ENCODE assay signal across 21 cellular contexts in the genomic region with DNA sequence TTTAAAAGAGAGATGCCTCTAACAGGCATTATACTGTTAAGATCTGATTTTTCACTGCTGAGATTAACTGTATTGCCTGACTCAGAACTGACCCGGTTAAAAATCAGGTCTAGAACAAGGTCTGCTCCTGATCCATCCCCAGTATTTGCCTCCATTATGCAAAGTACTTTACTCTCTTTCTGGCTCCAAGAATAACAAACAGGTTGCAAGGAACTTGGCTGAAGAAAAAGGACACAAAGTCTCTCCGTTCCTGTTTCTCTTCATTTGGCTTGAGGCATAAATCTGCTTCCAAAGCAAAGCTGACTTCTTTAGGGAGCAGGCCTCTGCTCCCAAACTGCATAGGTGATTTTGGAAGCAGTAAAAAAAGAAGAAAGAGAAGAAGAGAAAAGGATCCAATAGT.
"Had no signal": no experiment of that assay in that cellular context is flagged by ENCODE, and none has a peak within 500 bp of the region (broad histone marks: within the 10 kb centered on the region; RNA-seq: fewer than 3 reads in every experiment).

No MANE protein-coding gene starts in this region.

- DNase-seq: activated CD4-positive, alpha-beta T cell treated with anti-CD3 and anti-CD28 coated beads, Interleukin-2, amount 50 U/mL, for 1 hour; activated CD8-positive, alpha-beta memory T cell treated with anti-CD3 and anti-CD28 coated beads, Interleukin-2, amount 50 U/mL, for 4 hours; activated naive CD4-positive, alpha-beta T cell treated with anti-CD3 and anti-CD28 coated beads, Interleukin-2, amount 10 ng/mL, durations not matched to agents 7 days and 5 days; activated T-cell treated with anti-CD3 and anti-CD28 coated beads, Interleukin-2, amount 50 U/mL, for 4 hours; body of pancreas; central memory CD4-positive, alpha-beta T cell; esophagus squamous epithelium; islet precursor cell; midbrain; psoas muscle; right lobe of liver; stimulated activated CD4-positive, alpha-beta T cell treated with anti-CD3 and anti-CD28 coated beads, Interleukin-4, amount 100 ng/mL, for 24 hours; T-helper 1 cell; T-helper 9 cell; tibial artery; uterus had no signal

- ATAC-seq: activated T-cell treated with anti-CD3 and anti-CD28 coated beads, Interleukin-2, amount 50 U/mL, for 4 hours; body of pancreas; left lobe of liver; psoas muscle; right lobe of liver; stimulated activated memory B cell treated with anti-CD40 and anti-IgM and Interleukin-4, amounts not matched to agents 10 μg/mL and 1 μg/mL and 100 μg/mL, for 72 hours had no signal

- H3K27me3 ChIP-seq: body of pancreas, esophagus squamous epithelium, hepatocyte, right lobe of liver, tibial artery, uterus had no signal

- H3K27ac ChIP-seq: body of pancreas, coronary artery, hepatocyte, psoas muscle, right lobe of liver, tibial artery had no signal

- H3K4me3 ChIP-seq: body of pancreas, coronary artery, esophagus squamous epithelium, hepatocyte, lung, psoas muscle, right lobe of liver, tibial artery, uterus had no signal

- H3K9me3 ChIP-seq: body of pancreas, esophagus squamous epithelium, psoas muscle, right lobe of liver, uterus had no signal

- H3K4me1 ChIP-seq: body of pancreas, psoas muscle, right lobe of liver, uterus had no signal

- H3K36me3 ChIP-seq: esophagus squamous epithelium, right lobe of liver, tibial artery, uterus had no signal
